ENCODE assay signal across 18 cellular contexts in genomic region chr6:131372535-131372934, GRCh38.
"Had no signal": no experiment of that assay in that cellular context is flagged by ENCODE, and none has a peak within 500 bp of the region (broad histone marks: within the 10 kb centered on the region; RNA-seq: fewer than 3 reads in every experiment).

No MANE protein-coding gene starts in this region.

- H3K4me3 Mint-ChIP-seq: activated T-cell treated with anti-CD3 and anti-CD28 coated beads, Interleukin-2, amount 50 U/mL, for 4 hours; stimulated activated effector memory CD8-positive, alpha-beta T cell treated with anti-CD3 and anti-CD28 coated beads, Interleukin-12 subunit alpha, Interleukin-12 subunit beta, amount 100 ng/mL, for 72 hours; T-helper 2 cell treated with Interferon-gamma antibody and Interleukin-4, amounts not matched to agents 5 μg/mL and 100 μg/mL, for 36 hours had no signal

- ATAC-seq: activated naive CD4-positive, alpha-beta T cell treated with anti-CD3 and anti-CD28 coated beads, Interleukin-2, amount 50 U/mL, for 72 hours; activated T-cell treated with anti-CD3 and anti-CD28 coated beads, Interleukin-2, amount 50 U/mL, for 4 hours; gastroesophageal sphincter; left ventricle myocardium superior; stimulated activated effector memory CD8-positive, alpha-beta T cell treated with anti-CD3 and anti-CD28 coated beads, Interleukin-12 subunit alpha, Interleukin-12 subunit beta, amount 100 ng/mL, for 72 hours had no signal

- H3K9me3 Mint-ChIP-seq: activated naive CD4-positive, alpha-beta T cell treated with anti-CD3 and anti-CD28 coated beads, Interleukin-2, amount 50 U/mL, for 72 hours; activated T-cell treated with anti-CD3 and anti-CD28 coated beads, Interleukin-2, amount 50 U/mL, for 4 hours; stimulated activated effector memory CD8-positive, alpha-beta T cell treated with anti-CD3 and anti-CD28 coated beads, Interleukin-12 subunit alpha, Interleukin-12 subunit beta, amount 100 ng/mL, for 72 hours; T-helper 2 cell treated with Interferon-gamma antibody and Interleukin-4, amounts not matched to agents 5 μg/mL and 100 μg/mL, for 36 hours had no signal

- H3K4me3 ChIP-seq: breast epithelium, esophagus squamous epithelium, gastroesophageal sphincter, tibial artery, vagina had no signal

- H3K27ac ChIP-seq: breast epithelium, esophagus squamous epithelium, gastroesophageal sphincter, parathyroid adenoma, tibial artery, vagina had no signal

- H3K27ac Mint-ChIP-seq: activated naive CD4-positive, alpha-beta T cell treated with anti-CD3 and anti-CD28 coated beads, Interleukin-2, amount 50 U/mL, for 72 hours; stimulated activated effector memory CD8-positive, alpha-beta T cell treated with anti-CD3 and anti-CD28 coated beads, Interleukin-12 subunit alpha, Interleukin-12 subunit beta, amount 100 ng/mL, for 72 hours; T-helper 2 cell treated with Interferon-gamma antibody and Interleukin-4, amounts not matched to agents 5 μg/mL and 100 μg/mL, for 36 hours had no signal

- H3K36me3 ChIP-seq: breast epithelium, esophagus squamous epithelium, gastroesophageal sphincter, tibial artery, vagina had no signal

- H3K9me3 ChIP-seq: breast epithelium, esophagus squamous epithelium, gastroesophageal sphincter, tibial artery, vagina had no signal

- DNase-seq: activated CD4-positive, alpha-beta T cell treated with anti-CD3 and anti-CD28 coated beads, Interleukin-2, amount 50 U/mL, for 4 hours; activated CD4-positive, CD25-positive, alpha-beta regulatory T cell treated with anti-CD3 and anti-CD28 coated beads, Interleukin-2, amount 50 U/mL, for 72 hours; activated effector memory CD4-positive, alpha-beta T cell treated with anti-CD3 and anti-CD28 coated beads, Interleukin-2, amount 50 U/mL, for 16 hours; activated T-cell treated with anti-CD3 and anti-CD28 coated beads, Interleukin-2, amount 50 U/mL, for 4 hours; amygdala; esophagus squamous epithelium; kidney; left ventricle myocardium superior; mesenchymal stem cell; small intestine; tibial artery had no signal

- H3K4me1 ChIP-seq: parathyroid adenoma had no signal

- H3K4me1 Mint-ChIP-seq: stimulated activated effector memory CD8-positive, alpha-beta T cell treated with anti-CD3 and anti-CD28 coated beads, Interleukin-12 subunit alpha, Interleukin-12 subunit beta, amount 100 ng/mL, for 72 hours had no signal

- H3K36me3 Mint-ChIP-seq: stimulated activated effector memory CD8-positive, alpha-beta T cell treated with anti-CD3 and anti-CD28 coated beads, Interleukin-12 subunit alpha, Interleukin-12 subunit beta, amount 100 ng/mL, for 72 hours had no signal

- H3K27me3 ChIP-seq: breast epithelium, esophagus squamous epithelium, gastroesophageal sphincter, tibial artery, vagina had no signal
